In the genomic region with DNA sequence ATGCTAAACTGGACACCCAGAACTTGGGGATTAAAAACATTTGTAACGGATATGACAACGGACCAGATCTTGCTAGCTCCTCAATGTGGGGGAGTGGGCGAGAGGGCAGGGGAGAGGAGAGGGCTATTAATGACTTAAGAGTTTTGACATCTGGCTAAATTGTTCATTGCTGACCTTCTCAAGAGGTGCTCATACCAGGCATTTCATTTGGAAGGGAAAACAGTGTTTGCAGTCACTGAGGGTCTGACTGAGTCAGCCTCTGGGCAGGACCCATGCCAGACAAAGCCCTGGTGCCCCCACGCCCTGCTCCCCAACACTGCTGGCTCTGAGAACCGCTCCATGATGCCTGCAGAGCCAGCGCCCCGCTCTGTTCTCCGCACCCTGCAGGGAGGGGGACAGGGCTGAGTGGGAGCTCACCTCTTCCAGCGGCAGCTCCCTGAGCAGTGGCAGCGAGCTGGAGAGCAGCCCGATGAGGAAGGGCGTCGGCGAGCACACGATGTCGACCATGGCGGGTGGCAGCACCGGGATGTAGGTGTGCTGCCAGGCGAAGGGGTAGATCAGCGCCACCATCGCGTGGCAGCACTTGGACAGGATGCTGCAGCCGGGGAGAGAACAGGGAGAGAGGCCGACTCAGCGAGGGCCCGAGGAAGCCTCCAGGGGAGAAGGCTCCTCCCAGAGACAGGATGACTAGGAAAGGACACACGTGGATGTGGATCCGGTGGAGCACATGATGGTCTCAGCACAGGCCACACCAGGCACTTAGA, we compare ENCODE assay signal across 2 cellular contexts.
TF ChIP-seq lines count a peak whose summit lies in the region.

No MANE protein-coding gene starts in this region.

TF ChIP-seq in IMR-90, 13 proteins besides CTCF, POLR2A, EP300 and RAD21:
- TF ChIP-seq BHLHE40 (IDR thresholded peaks at IDR 0.05; ENCODE audit: low read depth, low read length) (no peak), CHD1 (IDR thresholded peaks at IDR 0.05; ENCODE audit: low read depth, low read length) (no peak), RCOR1 (IDR thresholded peaks at IDR 0.05; ENCODE audit: insufficient replicate concordance, low read length) (no peak), MAFK (IDR thresholded peaks at IDR 0.05; ENCODE audit: low read depth, low read length) (no peak), FOS (IDR thresholded peaks at IDR 0.05; ENCODE audit: low read depth, low read length) (no peak), MXI1 (IDR thresholded peaks at IDR 0.05; ENCODE audit: borderline replicate concordance, low read depth, low read length) (no peak), CEBPB (IDR thresholded peaks at IDR 0.05; ENCODE audit: low read depth, low read length) (no peak), MAZ (IDR thresholded peaks at IDR 0.05; ENCODE audit: borderline replicate concordance, low read depth, low read length) (no peak), SMC3 (IDR thresholded peaks at IDR 0.05; ENCODE audit: low read depth, low read length) (no peak), NFE2L2 (IDR thresholded peaks at IDR 0.05; ENCODE audit: low read depth, low read length) (no peak), RFX5 (IDR thresholded peaks at IDR 0.05; ENCODE audit: low read depth, low read length) (no peak)
- TF ChIP-seq, protein P1, sequence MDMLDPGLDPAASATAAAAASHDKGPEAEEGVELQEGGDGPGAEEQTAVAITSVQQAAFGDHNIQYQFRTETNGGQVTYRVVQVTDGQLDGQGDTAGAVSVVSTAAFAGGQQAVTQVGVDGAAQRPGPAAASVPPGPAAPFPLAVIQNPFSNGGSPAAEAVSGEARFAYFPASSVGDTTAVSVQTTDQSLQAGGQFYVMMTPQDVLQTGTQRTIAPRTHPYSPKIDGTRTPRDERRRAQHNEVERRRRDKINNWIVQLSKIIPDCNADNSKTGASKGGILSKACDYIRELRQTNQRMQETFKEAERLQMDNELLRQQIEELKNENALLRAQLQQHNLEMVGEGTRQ (IDR thresholded peaks at IDR 0.05; ENCODE audit: low read depth, low read length), result no peak
- TF ChIP-seq, protein P2, sequence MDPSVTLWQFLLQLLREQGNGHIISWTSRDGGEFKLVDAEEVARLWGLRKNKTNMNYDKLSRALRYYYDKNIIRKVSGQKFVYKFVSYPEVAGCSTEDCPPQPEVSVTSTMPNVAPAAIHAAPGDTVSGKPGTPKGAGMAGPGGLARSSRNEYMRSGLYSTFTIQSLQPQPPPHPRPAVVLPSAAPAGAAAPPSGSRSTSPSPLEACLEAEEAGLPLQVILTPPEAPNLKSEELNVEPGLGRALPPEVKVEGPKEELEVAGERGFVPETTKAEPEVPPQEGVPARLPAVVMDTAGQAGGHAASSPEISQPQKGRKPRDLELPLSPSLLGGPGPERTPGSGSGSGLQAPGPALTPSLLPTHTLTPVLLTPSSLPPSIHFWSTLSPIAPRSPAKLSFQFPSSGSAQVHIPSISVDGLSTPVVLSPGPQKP (IDR thresholded peaks at IDR 0.05; ENCODE audit: borderline replicate concordance, low read depth, low read length), result no peak

TF ChIP-seq in H1, 55 proteins besides CTCF, POLR2A, EP300 and RAD21:
- no peak for TF ChIP-seq YY1 (IDR thresholded peaks at IDR 0.05; ENCODE audit: low read depth, low read length)
- TF ChIP-seq BRCA1 (IDR thresholded peaks at IDR 0.05; ENCODE audit: low read depth, low read length), result no peak
- TF ChIP-seq SP2 (IDR thresholded peaks at IDR 0.05; ENCODE audit: low read length), result no peak
- no peak for TF ChIP-seq GABPA (IDR thresholded peaks at IDR 0.05; ENCODE audit: borderline replicate concordance, insufficient read depth, low read length)
- no peak for TF ChIP-seq TAF7 (optimal IDR thresholded peaks at IDR 0.05; ENCODE audit: borderline replicate concordance, low read depth, low read length)
- no peak for TF ChIP-seq RFX5 (IDR thresholded peaks at IDR 0.05; ENCODE audit: borderline replicate concordance, low read depth, low read length)
- TF ChIP-seq POU5F1 (IDR thresholded peaks at IDR 0.05; ENCODE audit: low read depth, low read length), result no peak
- TF ChIP-seq RXRA (IDR thresholded peaks at IDR 0.05; ENCODE audit: insufficient read depth, low read depth, low read length), result no peak
- TF ChIP-seq, protein P3, sequence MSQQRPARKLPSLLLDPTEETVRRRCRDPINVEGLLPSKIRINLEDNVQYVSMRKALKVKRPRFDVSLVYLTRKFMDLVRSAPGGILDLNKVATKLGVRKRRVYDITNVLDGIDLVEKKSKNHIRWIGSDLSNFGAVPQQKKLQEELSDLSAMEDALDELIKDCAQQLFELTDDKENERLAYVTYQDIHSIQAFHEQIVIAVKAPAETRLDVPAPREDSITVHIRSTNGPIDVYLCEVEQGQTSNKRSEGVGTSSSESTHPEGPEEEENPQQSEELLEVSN (IDR thresholded peaks at IDR 0.05), result no peak
- TF ChIP-seq, protein P4, sequence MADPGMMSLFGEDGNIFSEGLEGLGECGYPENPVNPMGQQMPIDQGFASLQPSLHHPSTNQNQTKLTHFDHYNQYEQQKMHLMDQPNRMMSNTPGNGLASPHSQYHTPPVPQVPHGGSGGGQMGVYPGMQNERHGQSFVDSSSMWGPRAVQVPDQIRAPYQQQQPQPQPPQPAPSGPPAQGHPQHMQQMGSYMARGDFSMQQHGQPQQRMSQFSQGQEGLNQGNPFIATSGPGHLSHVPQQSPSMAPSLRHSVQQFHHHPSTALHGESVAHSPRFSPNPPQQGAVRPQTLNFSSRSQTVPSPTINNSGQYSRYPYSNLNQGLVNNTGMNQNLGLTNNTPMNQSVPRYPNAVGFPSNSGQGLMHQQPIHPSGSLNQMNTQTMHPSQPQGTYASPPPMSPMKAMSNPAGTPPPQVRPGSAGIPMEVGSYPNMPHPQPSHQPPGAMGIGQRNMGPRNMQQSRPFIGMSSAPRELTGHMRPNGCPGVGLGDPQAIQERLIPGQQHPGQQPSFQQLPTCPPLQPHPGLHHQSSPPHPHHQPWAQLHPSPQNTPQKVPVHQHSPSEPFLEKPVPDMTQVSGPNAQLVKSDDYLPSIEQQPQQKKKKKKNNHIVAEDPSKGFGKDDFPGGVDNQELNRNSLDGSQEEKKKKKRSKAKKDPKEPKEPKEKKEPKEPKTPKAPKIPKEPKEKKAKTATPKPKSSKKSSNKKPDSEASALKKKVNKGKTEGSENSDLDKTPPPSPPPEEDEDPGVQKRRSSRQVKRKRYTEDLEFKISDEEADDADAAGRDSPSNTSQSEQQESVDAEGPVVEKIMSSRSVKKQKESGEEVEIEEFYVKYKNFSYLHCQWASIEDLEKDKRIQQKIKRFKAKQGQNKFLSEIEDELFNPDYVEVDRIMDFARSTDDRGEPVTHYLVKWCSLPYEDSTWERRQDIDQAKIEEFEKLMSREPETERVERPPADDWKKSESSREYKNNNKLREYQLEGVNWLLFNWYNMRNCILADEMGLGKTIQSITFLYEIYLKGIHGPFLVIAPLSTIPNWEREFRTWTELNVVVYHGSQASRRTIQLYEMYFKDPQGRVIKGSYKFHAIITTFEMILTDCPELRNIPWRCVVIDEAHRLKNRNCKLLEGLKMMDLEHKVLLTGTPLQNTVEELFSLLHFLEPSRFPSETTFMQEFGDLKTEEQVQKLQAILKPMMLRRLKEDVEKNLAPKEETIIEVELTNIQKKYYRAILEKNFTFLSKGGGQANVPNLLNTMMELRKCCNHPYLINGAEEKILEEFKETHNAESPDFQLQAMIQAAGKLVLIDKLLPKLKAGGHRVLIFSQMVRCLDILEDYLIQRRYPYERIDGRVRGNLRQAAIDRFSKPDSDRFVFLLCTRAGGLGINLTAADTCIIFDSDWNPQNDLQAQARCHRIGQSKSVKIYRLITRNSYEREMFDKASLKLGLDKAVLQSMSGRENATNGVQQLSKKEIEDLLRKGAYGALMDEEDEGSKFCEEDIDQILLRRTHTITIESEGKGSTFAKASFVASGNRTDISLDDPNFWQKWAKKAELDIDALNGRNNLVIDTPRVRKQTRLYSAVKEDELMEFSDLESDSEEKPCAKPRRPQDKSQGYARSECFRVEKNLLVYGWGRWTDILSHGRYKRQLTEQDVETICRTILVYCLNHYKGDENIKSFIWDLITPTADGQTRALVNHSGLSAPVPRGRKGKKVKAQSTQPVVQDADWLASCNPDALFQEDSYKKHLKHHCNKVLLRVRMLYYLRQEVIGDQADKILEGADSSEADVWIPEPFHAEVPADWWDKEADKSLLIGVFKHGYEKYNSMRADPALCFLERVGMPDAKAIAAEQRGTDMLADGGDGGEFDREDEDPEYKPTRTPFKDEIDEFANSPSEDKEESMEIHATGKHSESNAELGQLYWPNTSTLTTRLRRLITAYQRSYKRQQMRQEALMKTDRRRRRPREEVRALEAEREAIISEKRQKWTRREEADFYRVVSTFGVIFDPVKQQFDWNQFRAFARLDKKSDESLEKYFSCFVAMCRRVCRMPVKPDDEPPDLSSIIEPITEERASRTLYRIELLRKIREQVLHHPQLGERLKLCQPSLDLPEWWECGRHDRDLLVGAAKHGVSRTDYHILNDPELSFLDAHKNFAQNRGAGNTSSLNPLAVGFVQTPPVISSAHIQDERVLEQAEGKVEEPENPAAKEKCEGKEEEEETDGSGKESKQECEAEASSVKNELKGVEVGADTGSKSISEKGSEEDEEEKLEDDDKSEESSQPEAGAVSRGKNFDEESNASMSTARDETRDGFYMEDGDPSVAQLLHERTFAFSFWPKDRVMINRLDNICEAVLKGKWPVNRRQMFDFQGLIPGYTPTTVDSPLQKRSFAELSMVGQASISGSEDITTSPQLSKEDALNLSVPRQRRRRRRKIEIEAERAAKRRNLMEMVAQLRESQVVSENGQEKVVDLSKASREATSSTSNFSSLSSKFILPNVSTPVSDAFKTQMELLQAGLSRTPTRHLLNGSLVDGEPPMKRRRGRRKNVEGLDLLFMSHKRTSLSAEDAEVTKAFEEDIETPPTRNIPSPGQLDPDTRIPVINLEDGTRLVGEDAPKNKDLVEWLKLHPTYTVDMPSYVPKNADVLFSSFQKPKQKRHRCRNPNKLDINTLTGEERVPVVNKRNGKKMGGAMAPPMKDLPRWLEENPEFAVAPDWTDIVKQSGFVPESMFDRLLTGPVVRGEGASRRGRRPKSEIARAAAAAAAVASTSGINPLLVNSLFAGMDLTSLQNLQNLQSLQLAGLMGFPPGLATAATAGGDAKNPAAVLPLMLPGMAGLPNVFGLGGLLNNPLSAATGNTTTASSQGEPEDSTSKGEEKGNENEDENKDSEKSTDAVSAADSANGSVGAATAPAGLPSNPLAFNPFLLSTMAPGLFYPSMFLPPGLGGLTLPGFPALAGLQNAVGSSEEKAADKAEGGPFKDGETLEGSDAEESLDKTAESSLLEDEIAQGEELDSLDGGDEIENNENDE (IDR thresholded peaks at IDR 0.05; ENCODE audit: insufficient replicate concordance, low read length), result no peak
- no peak for TF ChIP-seq JUND (IDR thresholded peaks at IDR 0.05; ENCODE audit: low read length)
- no peak for TF ChIP-seq SP1 (IDR thresholded peaks at IDR 0.05; ENCODE audit: low read depth, low read length)
- no peak for TF ChIP-seq ASH2L (IDR thresholded peaks at IDR 0.05; ENCODE audit: low read length)
- no peak for TF ChIP-seq PHF8 (conservative IDR thresholded peaks at IDR 0.05; ENCODE audit: low read depth, low read length)
- no peak for TF ChIP-seq CBX5 (IDR thresholded peaks at IDR 0.05; ENCODE audit: low read depth, low read length)
- no peak for TF ChIP-seq EGR1 (IDR thresholded peaks at IDR 0.05; ENCODE audit: borderline replicate concordance, low read depth, low read length)
- no peak for TF ChIP-seq TAF1 (IDR thresholded peaks at IDR 0.05; ENCODE audit: low read depth, low read length)
- no peak for TF ChIP-seq FOSL1 (IDR thresholded peaks at IDR 0.05; ENCODE audit: insufficient read depth, low read depth, low read length)
- no peak for TF ChIP-seq CREB1 (IDR thresholded peaks at IDR 0.05)
TF ChIP-seq in H1: peak in this region for 0.
